ENCODE assay signal across 1 cellular context in the genomic region with DNA sequence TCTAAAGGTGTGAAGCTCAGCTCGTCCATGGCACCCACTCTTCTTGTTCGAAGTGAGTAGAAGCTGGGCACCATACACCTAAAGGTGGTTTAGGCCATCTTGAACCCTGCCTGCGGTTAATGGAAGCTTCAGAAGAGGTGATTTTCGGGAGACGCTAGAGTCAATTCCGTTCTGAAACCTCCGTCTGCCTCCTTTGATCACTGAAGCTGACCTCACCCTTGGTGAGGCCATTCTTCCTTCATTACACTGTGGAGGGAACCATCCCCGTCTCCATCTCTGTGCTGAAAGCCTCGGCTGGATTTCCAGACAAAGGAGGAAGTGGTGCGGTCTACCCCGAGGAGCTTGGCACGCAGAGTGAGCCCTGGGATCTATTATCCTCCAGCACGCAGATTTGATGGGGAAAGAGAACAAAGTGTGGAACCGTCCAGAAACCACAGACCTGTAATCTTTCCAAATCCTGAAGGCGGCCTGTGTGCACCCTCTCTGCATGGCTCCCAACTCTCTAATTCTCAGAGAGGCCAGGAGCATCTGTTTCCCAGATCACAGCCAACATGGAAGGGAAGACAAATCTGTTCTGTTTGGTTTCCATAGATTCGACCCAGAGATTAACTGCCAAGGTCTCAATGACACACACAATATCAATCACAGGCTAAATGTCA.
TF ChIP-seq lines count a peak whose summit lies in the region.

No MANE protein-coding gene starts in this region.

TF ChIP-seq in WTC11, 78 proteins besides CTCF, POLR2A, EP300 and RAD21 (continued from another document):
- TF ChIP-seq, protein P1, sequence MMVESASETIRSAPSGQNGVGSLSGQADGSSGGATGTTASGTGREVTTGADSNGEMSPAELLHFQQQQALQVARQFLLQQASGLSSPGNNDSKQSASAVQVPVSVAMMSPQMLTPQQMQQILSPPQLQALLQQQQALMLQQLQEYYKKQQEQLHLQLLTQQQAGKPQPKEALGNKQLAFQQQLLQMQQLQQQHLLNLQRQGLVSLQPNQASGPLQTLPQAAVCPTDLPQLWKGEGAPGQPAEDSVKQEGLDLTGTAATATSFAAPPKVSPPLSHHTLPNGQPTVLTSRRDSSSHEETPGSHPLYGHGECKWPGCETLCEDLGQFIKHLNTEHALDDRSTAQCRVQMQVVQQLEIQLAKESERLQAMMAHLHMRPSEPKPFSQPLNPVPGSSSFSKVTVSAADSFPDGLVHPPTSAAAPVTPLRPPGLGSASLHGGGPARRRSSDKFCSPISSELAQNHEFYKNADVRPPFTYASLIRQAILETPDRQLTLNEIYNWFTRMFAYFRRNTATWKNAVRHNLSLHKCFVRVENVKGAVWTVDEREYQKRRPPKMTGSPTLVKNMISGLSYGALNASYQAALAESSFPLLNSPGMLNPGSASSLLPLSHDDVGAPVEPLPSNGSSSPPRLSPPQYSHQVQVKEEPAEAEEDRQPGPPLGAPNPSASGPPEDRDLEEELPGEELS (CRISPR knock-in tag; IDR thresholded peaks at IDR 0.05): no peak
- TF ChIP-seq MXD4 (CRISPR knock-in tag; IDR thresholded peaks at IDR 0.05; ENCODE audit: borderline replicate concordance) (no peak), RELA (CRISPR knock-in tag; IDR thresholded peaks at IDR 0.05; ENCODE audit: borderline replicate concordance) (no peak), JUN (CRISPR knock-in tag; IDR thresholded peaks at IDR 0.05) (no peak), TP53 (CRISPR knock-in tag; IDR thresholded peaks at IDR 0.05) (no peak), TEAD4 (CRISPR knock-in tag; IDR thresholded peaks at IDR 0.05) (no peak), SMAD4 (CRISPR knock-in tag; IDR thresholded peaks at IDR 0.05) (no peak), ZBTB21 (CRISPR knock-in tag; IDR thresholded peaks at IDR 0.05; ENCODE audit: borderline replicate concordance) (no peak)
- TF ChIP-seq, protein P2, sequence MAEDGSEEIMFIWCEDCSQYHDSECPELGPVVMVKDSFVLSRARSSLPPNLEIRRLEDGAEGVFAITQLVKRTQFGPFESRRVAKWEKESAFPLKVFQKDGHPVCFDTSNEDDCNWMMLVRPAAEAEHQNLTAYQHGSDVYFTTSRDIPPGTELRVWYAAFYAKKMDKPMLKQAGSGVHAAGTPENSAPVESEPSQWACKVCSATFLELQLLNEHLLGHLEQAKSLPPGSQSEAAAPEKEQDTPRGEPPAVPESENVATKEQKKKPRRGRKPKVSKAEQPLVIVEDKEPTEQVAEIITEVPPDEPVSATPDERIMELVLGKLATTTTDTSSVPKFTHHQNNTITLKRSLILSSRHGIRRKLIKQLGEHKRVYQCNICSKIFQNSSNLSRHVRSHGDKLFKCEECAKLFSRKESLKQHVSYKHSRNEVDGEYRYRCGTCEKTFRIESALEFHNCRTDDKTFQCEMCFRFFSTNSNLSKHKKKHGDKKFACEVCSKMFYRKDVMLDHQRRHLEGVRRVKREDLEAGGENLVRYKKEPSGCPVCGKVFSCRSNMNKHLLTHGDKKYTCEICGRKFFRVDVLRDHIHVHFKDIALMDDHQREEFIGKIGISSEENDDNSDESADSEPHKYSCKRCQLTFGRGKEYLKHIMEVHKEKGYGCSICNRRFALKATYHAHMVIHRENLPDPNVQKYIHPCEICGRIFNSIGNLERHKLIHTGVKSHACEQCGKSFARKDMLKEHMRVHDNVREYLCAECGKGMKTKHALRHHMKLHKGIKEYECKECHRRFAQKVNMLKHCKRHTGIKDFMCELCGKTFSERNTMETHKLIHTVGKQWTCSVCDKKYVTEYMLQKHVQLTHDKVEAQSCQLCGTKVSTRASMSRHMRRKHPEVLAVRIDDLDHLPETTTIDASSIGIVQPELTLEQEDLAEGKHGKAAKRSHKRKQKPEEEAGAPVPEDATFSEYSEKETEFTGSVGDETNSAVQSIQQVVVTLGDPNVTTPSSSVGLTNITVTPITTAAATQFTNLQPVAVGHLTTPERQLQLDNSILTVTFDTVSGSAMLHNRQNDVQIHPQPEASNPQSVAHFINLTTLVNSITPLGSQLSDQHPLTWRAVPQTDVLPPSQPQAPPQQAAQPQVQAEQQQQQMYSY (CRISPR knock-in tag; IDR thresholded peaks at IDR 0.05): no peak
TF ChIP-seq in WTC11: peak in this region for 0.
